ENCODE assay signal across 39 cellular contexts in the genomic region with DNA sequence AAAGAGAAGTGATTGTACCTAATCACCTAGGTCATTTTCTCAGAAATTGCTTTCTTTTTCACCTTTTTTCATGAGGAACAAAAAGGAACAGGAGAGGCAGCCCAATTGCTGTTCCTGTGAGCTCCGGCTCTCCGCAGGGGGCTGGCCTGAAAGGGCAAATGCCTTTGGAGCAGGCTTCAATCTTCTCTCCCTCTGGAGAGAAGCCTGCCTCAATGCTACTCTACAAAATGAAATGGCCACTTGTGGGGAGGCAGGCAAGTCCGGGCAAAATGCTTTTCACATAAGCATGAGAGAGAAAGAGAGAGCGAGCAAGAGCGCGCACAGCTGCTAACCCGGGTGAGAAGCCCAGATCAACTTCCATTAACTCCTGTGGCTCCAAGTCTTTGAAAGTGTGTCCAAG.
DNase-seq lines count a peak whose midpoint lies in the region; ATAC-seq and TF ChIP-seq lines count a peak whose summit lies in the region.
"Had no signal": no experiment of that assay in that cellular context is flagged by ENCODE, and none has a peak within 500 bp of the region (broad histone marks: within the 10 kb centered on the region; RNA-seq: fewer than 3 reads in every experiment).

No MANE protein-coding gene starts in this region.

- TF ChIP-seq CTCF in brain (conservative IDR thresholded peaks at IDR 0.05): no peak
- no peak for TF ChIP-seq CTCF in sigmoid colon (IDR thresholded peaks at IDR 0.05)
- no peak for TF ChIP-seq CTCF in spleen (IDR thresholded peaks at IDR 0.05 in 8 of 11, conservative IDR thresholded peaks at IDR 0.05 in 3 of 11)

- H3K36me3 Mint-ChIP-seq in brain: peaks cover 6% of the 10 kb centered on the region
- H3K36me3 Mint-ChIP-seq: activated CD8-positive, alpha-beta memory T cell treated with anti-CD3 and anti-CD28 coated beads, Interleukin-2, amount 10 ng/mL, durations not matched to agents 7 days and 5 days had no signal

- 74 to 84% methylated on average over 7 of the region's 7 CpGs for WGBS in sigmoid colon, 2 donors
- 58 to 86% (median 70%) methylated on average over 7 of the region's 7 CpGs for WGBS in spleen, 5 donors

- peaks cover 0 to 16% (median 2%) of the 10 kb centered on the region in 4 donors for H3K4me1 ChIP-seq in sigmoid colon
- H3K4me1 ChIP-seq in spleen: no peaks in the 10 kb centered on the region
- H3K4me1 ChIP-seq: heart left ventricle, prostate gland, suprapubic skin, upper lobe of right lung had no signal

- ATAC-seq in GM19455 (IDR thresholded peaks at IDR 0.05; ENCODE audit: unreplicated experiment): no peak
- ATAC-seq: activated CD8-positive, alpha-beta memory T cell treated with anti-CD3 and anti-CD28 coated beads, Interleukin-2, amount 10 ng/mL, durations not matched to agents 7 days and 5 days; activated naive CD8-positive, alpha-beta T cell treated with anti-CD3 and anti-CD28 coated beads, Interleukin-2, amount 50 U/mL, for 24 hours; heart left ventricle; Right ventricle myocardium inferior; stimulated activated naive B cell treated with anti-CD40 and anti-IgM and Interleukin-4, amounts not matched to agents 10 μg/mL and 1 μg/mL and 100 μg/mL, for 72 hours; upper lobe of right lung had no signal

- H3K4me3 Mint-ChIP-seq in brain: peak overlapping the region in 2 of 5 experiments; percentile 22 to 48
- H3K4me3 Mint-ChIP-seq: activated CD8-positive, alpha-beta memory T cell treated with anti-CD3 and anti-CD28 coated beads, Interleukin-2, amount 10 ng/mL, durations not matched to agents 7 days and 5 days; activated naive CD8-positive, alpha-beta T cell treated with anti-CD3 and anti-CD28 coated beads, Interleukin-2, amount 50 U/mL, for 24 hours; central memory CD8-positive, alpha-beta T cell; dendritic cell treated with granulocyte-macrophage colony-stimulating factor and Interleukin-4, amounts not matched to agents 40 ng/mL and 50 ng/mL, for 4 days; HFFc6; IgD-negative memory B cell; naive B cell; stimulated activated naive B cell treated with anti-CD40 and anti-IgM and Interleukin-4, amounts not matched to agents 10 μg/mL and 1 μg/mL and 100 μg/mL, for 72 hours; T-helper 1 cell treated with Interleukin-12 subunit alpha and Interleukin-12 subunit beta and Interleukin-4 antibody, amounts not matched to agents 30 μg/mL and 1 μg/mL, for 36 hours had no signal

- no peak for TF ChIP-seq EP300 in sigmoid colon (IDR thresholded peaks at IDR 0.05)

- TF ChIP-seq POLR2A in sigmoid colon (IDR thresholded peaks at IDR 0.05) (no peak), spleen (IDR thresholded peaks at IDR 0.05) (no peak)

- peaks cover 5% of the 10 kb centered on the region for H3K27me3 Mint-ChIP-seq in brain
- H3K27me3 Mint-ChIP-seq: activated CD8-positive, alpha-beta memory T cell treated with anti-CD3 and anti-CD28 coated beads, Interleukin-2, amount 10 ng/mL, durations not matched to agents 7 days and 5 days had no signal

- no peak overlapping the region for H3K27ac ChIP-seq in sigmoid colon
- H3K27ac ChIP-seq in spleen: no peak overlapping the region
- H3K27ac ChIP-seq: 22Rv1, esophagus muscularis mucosa, GM23248, heart left ventricle, PC-9, prostate gland, suprapubic skin, upper lobe of right lung had no signal

- H3K4me3 ChIP-seq in sigmoid colon (no peak overlapping the region), spleen (no peak overlapping the region)
- H3K4me3 ChIP-seq: esophagus muscularis mucosa, GM23248, heart left ventricle, PC-9, prostate gland, suprapubic skin, upper lobe of right lung had no signal

- peaks cover 8 to 20% (median 11%) of the 10 kb centered on the region in 5 experiments for H3K9me3 Mint-ChIP-seq in brain
- H3K9me3 Mint-ChIP-seq: activated naive CD8-positive, alpha-beta T cell treated with anti-CD3 and anti-CD28 coated beads, Interleukin-2, amount 50 U/mL, for 24 hours; central memory CD8-positive, alpha-beta T cell; T-helper 1 cell treated with Interleukin-12 subunit alpha and Interleukin-12 subunit beta and Interleukin-4 antibody, amounts not matched to agents 30 μg/mL and 1 μg/mL, for 36 hours had no signal

- peak overlapping the region in 3 of 5 experiments; percentile 37 to 98 (median 95) for H3K27ac Mint-ChIP-seq in brain
- H3K27ac Mint-ChIP-seq: activated CD8-positive, alpha-beta memory T cell treated with anti-CD3 and anti-CD28 coated beads, Interleukin-2, amount 10 ng/mL, durations not matched to agents 7 days and 5 days; activated naive CD8-positive, alpha-beta T cell treated with anti-CD3 and anti-CD28 coated beads, Interleukin-2, amount 50 U/mL, for 24 hours; dendritic cell treated with granulocyte-macrophage colony-stimulating factor and Interleukin-4, amounts not matched to agents 40 ng/mL and 50 ng/mL, for 4 days; HFFc6; IgD-negative memory B cell; stimulated activated naive B cell treated with anti-CD40 and anti-IgM and Interleukin-4, amounts not matched to agents 10 μg/mL and 1 μg/mL and 100 μg/mL, for 72 hours; T-helper 1 cell treated with Interleukin-12 subunit alpha and Interleukin-12 subunit beta and Interleukin-4 antibody, amounts not matched to agents 30 μg/mL and 1 μg/mL, for 36 hours had no signal

- intact Hi-C loops in sigmoid colon (cut with DNase I): no loop called here
- intact Hi-C loops in spleen (cut with DNase I; ENCODE audit: low total_unique reads): no loop called here

- peaks cover 65% of the 10 kb centered on the region for H3K4me1 Mint-ChIP-seq in brain
- H3K4me1 Mint-ChIP-seq: activated CD8-positive, alpha-beta memory T cell treated with anti-CD3 and anti-CD28 coated beads, Interleukin-2, amount 10 ng/mL, durations not matched to agents 7 days and 5 days; activated naive CD8-positive, alpha-beta T cell treated with anti-CD3 and anti-CD28 coated beads, Interleukin-2, amount 50 U/mL, for 24 hours; central memory CD8-positive, alpha-beta T cell; IgD-negative memory B cell; stimulated activated naive B cell treated with anti-CD40 and anti-IgM and Interleukin-4, amounts not matched to agents 10 μg/mL and 1 μg/mL and 100 μg/mL, for 72 hours had no signal

- H3K27me3 ChIP-seq in sigmoid colon (no peaks in the 10 kb centered on the region), spleen (replicated peaks in 1 of 7) (peaks cover 0 to 27% (median 0%) of the 10 kb centered on the region in 7 donors)
- H3K27me3 ChIP-seq: esophagus muscularis mucosa, upper lobe of right lung had no signal

- H3K9me3 ChIP-seq in sigmoid colon (no peaks in the 10 kb centered on the region), spleen (peaks cover 0 to 18% (median 9%) of the 10 kb centered on the region in 8 donors)
- H3K9me3 ChIP-seq: prostate gland, SK-N-SH, suprapubic skin, upper lobe of right lung had no signal

- DNase-seq in DMS 273 (lab: John Stamatoyannopoulos, UW; ENCODE audit: unreplicated experiment) (peak; percentile 32), DMS 273 treated with DMSO at 0.1 percent for 48 hours (lab: John Stamatoyannopoulos, UW) (no peak), NCI-H2171 (lab: John Stamatoyannopoulos, UW) (peak; percentile 47), sigmoid colon (peak; percentile 4), spleen (no peak)
- no peak for DNase-seq in stimulated activated CD4-positive, alpha-beta T cell treated with anti-CD3 and anti-CD28 coated beads, Interleukin-2, amount 100 ng/mL, for 48 hours
- DNase-seq: activated CD4-positive, alpha-beta T cell treated with anti-CD3 and anti-CD28 coated beads, Interleukin-2, amount 50 U/mL, for 1 hour; activated CD4-positive, CD25-positive, alpha-beta regulatory T cell; activated CD8-positive, alpha-beta memory T cell treated with anti-CD3 and anti-CD28 coated beads, Interleukin-2, amount 10 ng/mL, durations not matched to agents 7 days and 5 days; activated naive CD8-positive, alpha-beta T cell treated with anti-CD3 and anti-CD28 coated beads, Interleukin-2, amount 50 U/mL, for 24 hours; activated T-cell treated with anti-CD3 and anti-CD28 coated beads, Interleukin-2, amount 50 U/mL, for 48 hours; C1 segment of cervical spinal cord; Caco-2; foreskin fibroblast; GM23248; heart left ventricle; HFFc6; kidney glomerular epithelial cell; midbrain; naive B cell; NCI-H1048; NCI-H2029 treated with DMSO at 0.1 percent for 48 hours; NCI-H526 treated with DMSO at 0.1 percent for 48 hours; occipital lobe; PC-9; SK-N-SH; stimulated activated naive B cell treated with anti-CD40 and anti-IgM and Interleukin-4, amounts not matched to agents 10 μg/mL and 1 μg/mL and 100 μg/mL, for 72 hours; upper lobe of right lung had no signal

- no peaks in the 10 kb centered on the region for H3K36me3 ChIP-seq in sigmoid colon
- no peaks in the 10 kb centered on the region for H3K36me3 ChIP-seq in spleen
- H3K36me3 ChIP-seq: esophagus muscularis mucosa, heart left ventricle, prostate gland, suprapubic skin, upper lobe of right lung had no signal

Comparison
In these comparisons a context has a peak if more than half of its experiments do, and no peak if none do; other contexts are left out.
1. DNase-seq: peak in DMS 273 (single experiment), NCI-H2171 (single experiment) and sigmoid colon (single experiment); none in DMS 273 treated with DMSO at 0.1 percent for 48 hours (single experiment), stimulated activated CD4-positive, alpha-beta T cell treated with anti-CD3 and anti-CD28 coated beads, Interleukin-2, amount 100 ng/mL, for 48 hours (0 of 2) and spleen (single experiment).